In the genomic region with DNA sequence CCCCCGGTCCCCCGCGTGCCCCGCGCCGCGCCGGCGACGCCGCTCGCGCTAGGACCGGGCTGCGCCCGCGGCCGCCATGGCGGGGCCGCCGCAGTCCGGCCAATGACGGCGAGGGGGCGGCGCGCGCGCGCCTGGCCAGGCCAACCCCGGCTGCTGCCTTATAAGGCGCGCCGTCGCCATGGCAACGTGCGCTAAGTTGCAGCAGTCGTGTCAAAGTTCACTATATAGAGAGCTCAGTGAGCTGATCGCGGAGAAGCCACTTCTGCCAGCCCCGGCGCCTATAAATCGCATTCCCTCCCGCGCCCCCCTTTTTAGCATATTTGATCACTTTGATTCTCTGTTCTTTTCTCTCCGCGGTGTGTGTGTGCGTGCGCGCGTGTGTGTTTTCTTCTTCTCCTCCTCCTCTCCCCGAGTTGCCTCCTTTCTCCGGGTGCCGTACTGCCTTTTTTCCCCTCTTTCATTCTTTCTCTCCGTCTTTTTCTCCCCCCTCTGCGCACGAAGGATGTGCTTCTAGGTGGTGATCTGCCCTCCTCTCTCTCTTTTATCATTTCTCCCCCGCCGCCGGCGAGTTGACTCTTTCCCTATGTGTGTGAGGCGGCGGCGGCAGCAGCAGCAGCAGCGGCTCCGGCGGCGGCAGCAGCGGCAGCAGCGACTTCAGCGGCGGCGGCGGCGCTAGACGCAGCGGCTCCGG, we compare ENCODE assay signal across 8 cellular contexts. TPM values are rescaled to one million over a fixed set of nuclear protein-coding genes. Genes with fewer than 3 reads are reported as not detected.
DNase-seq lines count a peak whose midpoint lies in the region; ATAC-seq and TF ChIP-seq lines count a peak whose summit lies in the region.

Gene NR2F2 (plus strand): TSS at position 251 of the 691 bp plus-strand sequence. CDS start 1,406 bp downstream, outside the sequence.

- H3K27ac Mint-ChIP-seq in activated naive CD4-positive, alpha-beta T cell treated with anti-CD3 and anti-CD28 coated beads for 36 hours = no peak within 1 kb of the TSS
- peak within 1 kb of the TSS; percentile 87 for H3K27ac Mint-ChIP-seq in stimulated activated naive CD8-positive, alpha-beta T cell treated with anti-CD3 and anti-CD28 coated beads, Interleukin-15, Interleukin-2, amounts not matched to agents 100 ng/mL and 50 ng/mL, for 24 hours

- intact Hi-C loops in activated naive CD4-positive, alpha-beta T cell treated with anti-CD3 and anti-CD28 coated beads for 36 hours (cut with micrococcal nuclease) = loop anchor here (2.0 kb wide), 1 partner anchor 26 kb away; no protein-coding TSS in a partner anchor

- peak; percentile 86 for ATAC-seq in HG03095 (IDR thresholded peaks at IDR 0.05; ENCODE audit: unreplicated experiment)

- peaks cover 3% of the 10 kb centered on the region for H3K36me3 Mint-ChIP-seq in activated naive CD4-positive, alpha-beta T cell treated with anti-CD3 and anti-CD28 coated beads for 36 hours (ENCODE audit: low read depth)
- peaks cover 10% of the 10 kb centered on the region for H3K36me3 Mint-ChIP-seq in stimulated activated naive CD8-positive, alpha-beta T cell treated with anti-CD3 and anti-CD28 coated beads, Interleukin-15, Interleukin-2, amounts not matched to agents 100 ng/mL and 50 ng/mL, for 24 hours (ENCODE audit: low read depth)

- DNase-seq in activated naive CD4-positive, alpha-beta T cell treated with anti-CD3 and anti-CD28 coated beads for 36 hours = peak; percentile 66
- no peak for DNase-seq in activated naive CD4-positive, alpha-beta T cell (lab: John Stamatoyannopoulos, UW)
- DNase-seq in NCI-H2171 treated with DMSO at 0.1 percent for 48 hours (lab: John Stamatoyannopoulos, UW) = peak; percentile 84
- DNase-seq in activated CD4-positive, alpha-beta T cell treated with anti-CD3 and anti-CD28 coated beads, Interleukin-2, amount 50 U/mL, for 1 hour = peak; percentile 19
- DNase-seq in erythroblast (lab: John Stamatoyannopoulos, UW) = peak; percentile 81 to 84
- DNase-seq in midbrain (lab: John Stamatoyannopoulos, UW) = peak; percentile 92

- H3K27me3 Mint-ChIP-seq in activated naive CD4-positive, alpha-beta T cell treated with anti-CD3 and anti-CD28 coated beads for 36 hours (ENCODE audit: low read depth) = peaks cover 79% of the 10 kb centered on the region
- peaks cover 88% of the 10 kb centered on the region for H3K27me3 Mint-ChIP-seq in stimulated activated naive CD8-positive, alpha-beta T cell treated with anti-CD3 and anti-CD28 coated beads, Interleukin-15, Interleukin-2, amounts not matched to agents 100 ng/mL and 50 ng/mL, for 24 hours

- CTCF ChIA-PET in activated naive CD4-positive, alpha-beta T cell treated with anti-CD3 and anti-CD28 coated beads for 36 hours (lab: Charles Lee) = interaction anchor here (0.5 kb wide), 1 partner anchor 1010 kb away, joined by 3 read pairs; no protein-coding TSS in a partner anchor

- no peak for TF ChIP-seq POLR2A in erythroblast (IDR thresholded peaks at IDR 0.05; ENCODE audit: low read length)

- H3K4me1 Mint-ChIP-seq in activated naive CD4-positive, alpha-beta T cell treated with anti-CD3 and anti-CD28 coated beads for 36 hours (ENCODE audit: low read depth) = peaks cover 28% of the 10 kb centered on the region
- H3K4me1 Mint-ChIP-seq in stimulated activated naive CD8-positive, alpha-beta T cell treated with anti-CD3 and anti-CD28 coated beads, Interleukin-15, Interleukin-2, amounts not matched to agents 100 ng/mL and 50 ng/mL, for 24 hours (ENCODE audit: low read depth) = peaks cover 19% of the 10 kb centered on the region

- peak within 1 kb of the TSS; percentile 77 for H3K4me3 Mint-ChIP-seq in activated naive CD4-positive, alpha-beta T cell treated with anti-CD3 and anti-CD28 coated beads for 36 hours
- peak within 1 kb of the TSS; percentile 86 for H3K4me3 Mint-ChIP-seq in stimulated activated naive CD8-positive, alpha-beta T cell treated with anti-CD3 and anti-CD28 coated beads, Interleukin-15, Interleukin-2, amounts not matched to agents 100 ng/mL and 50 ng/mL, for 24 hours

- H3K9me3 Mint-ChIP-seq in activated naive CD4-positive, alpha-beta T cell treated with anti-CD3 and anti-CD28 coated beads for 36 hours = no peaks in the 10 kb centered on the region
- H3K9me3 Mint-ChIP-seq in stimulated activated naive CD8-positive, alpha-beta T cell treated with anti-CD3 and anti-CD28 coated beads, Interleukin-15, Interleukin-2, amounts not matched to agents 100 ng/mL and 50 ng/mL, for 24 hours = no peaks in the 10 kb centered on the region

RNA-seq across cellular contexts. Expression of gene NR2F2, which starts in this region (rescaled TPM):
- total RNA-seq in activated naive CD4-positive, alpha-beta T cell treated with anti-CD3 and anti-CD28 coated beads for 36 hours = not detected

Comparison
In these comparisons a context has a peak if more than half of its experiments do, and no peak if none do; other contexts are left out.
1. Peak in DNase-seq in activated naive CD4-positive, alpha-beta T cell treated with anti-CD3 and anti-CD28 coated beads for 36 hours; RNA of the gene not detected or under 1 TPM.
2. DNase-seq: peak in NCI-H2171 treated with DMSO at 0.1 percent for 48 hours (single experiment), activated CD4-positive, alpha-beta T cell treated with anti-CD3 and anti-CD28 coated beads, Interleukin-2, amount 50 U/mL, for 1 hour (single experiment), erythroblast (2 of 2) and midbrain (single experiment); none in activated naive CD4-positive, alpha-beta T cell (0 of 4).